1 cellular context compared by ENCODE assay signal in genomic region chr10:33223326-33224014, GRCh38.
TF ChIP-seq lines count a peak whose summit lies in the region.

No MANE protein-coding gene starts in this region.

TF ChIP-seq in IMR-90, 13 proteins besides CTCF, POLR2A, EP300 and RAD21 (continued from another document):
- TF ChIP-seq BHLHE40 (IDR thresholded peaks at IDR 0.05; ENCODE audit: low read depth, low read length) (no peak), CEBPB (IDR thresholded peaks at IDR 0.05; ENCODE audit: low read depth, low read length) (no peak), USF2 (IDR thresholded peaks at IDR 0.05; ENCODE audit: low read depth, low read length) (no peak), NFE2L2 (IDR thresholded peaks at IDR 0.05; ENCODE audit: low read depth, low read length) (no peak), FOS (IDR thresholded peaks at IDR 0.05; ENCODE audit: low read depth, low read length) (no peak), MAFK (IDR thresholded peaks at IDR 0.05; ENCODE audit: low read depth, low read length) (no peak), RFX5 (IDR thresholded peaks at IDR 0.05; ENCODE audit: low read depth, low read length) (no peak), RCOR1 (IDR thresholded peaks at IDR 0.05; ENCODE audit: insufficient replicate concordance, low read length) (no peak)
